In the genomic region with DNA sequence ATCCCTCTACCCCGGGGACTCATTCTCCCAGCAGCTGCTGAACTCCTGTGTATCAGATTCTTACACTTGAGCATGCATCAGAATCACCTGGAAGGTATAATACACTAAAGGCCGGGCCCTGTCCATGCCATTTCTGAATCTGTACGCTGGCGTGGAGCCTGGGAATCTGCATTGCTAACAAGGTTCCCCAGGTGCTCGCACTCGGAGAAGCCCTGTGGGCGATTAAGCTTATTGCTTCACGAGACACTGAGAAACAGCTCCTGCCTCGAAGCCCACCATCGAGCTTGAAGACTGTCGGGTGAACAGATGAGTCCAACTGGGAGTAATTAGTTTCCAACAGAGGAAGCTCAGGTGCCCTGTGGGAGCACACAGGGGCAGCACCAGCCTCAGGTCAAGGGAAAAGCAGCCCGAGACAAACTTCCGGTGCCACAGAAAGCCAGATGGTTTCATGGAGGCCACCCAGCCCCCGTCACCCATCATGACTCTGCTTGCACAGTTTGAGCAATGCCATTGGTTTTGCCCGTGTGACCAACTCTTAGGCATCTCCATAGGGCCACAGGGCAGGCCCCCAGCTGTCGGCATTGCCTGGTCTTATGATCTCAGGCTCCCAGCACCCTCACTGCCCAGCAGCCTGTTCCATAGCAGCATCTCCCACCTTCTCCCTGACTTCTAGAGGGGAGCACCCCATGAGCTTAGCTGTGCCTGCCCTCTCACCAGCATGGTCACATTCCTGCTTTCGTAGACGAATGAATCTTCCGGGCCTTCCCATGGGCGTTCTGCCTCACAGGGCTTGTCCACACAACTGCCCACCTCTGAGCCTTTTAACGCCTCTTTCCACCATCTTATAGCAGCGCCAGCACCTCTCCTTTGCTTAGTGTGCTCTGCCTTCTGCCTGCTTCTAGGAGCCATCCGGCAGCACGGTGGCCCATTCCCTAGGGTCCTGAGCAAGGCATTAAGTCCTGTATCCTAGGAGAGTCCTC, we compare ENCODE assay signal across 21 cellular contexts. TPM values are rescaled to one million over a fixed set of nuclear protein-coding genes. Genes with fewer than 3 reads are reported as not detected.
A peak's percentile ranks its signal among the peaks of the same experiment; 100 is the strongest.
DNase-seq lines count a peak whose midpoint lies in the region.
"Had no signal": no experiment of that assay in that cellular context is flagged by ENCODE, and none has a peak within 500 bp of the region (broad histone marks: within the 10 kb centered on the region; RNA-seq: fewer than 3 reads in every experiment).

No MANE protein-coding gene starts in this region.

- H3K4me2 ChIP-seq in trophoblast cell (ENCODE audit: low read length): no peak overlapping the region
- H3K4me2 ChIP-seq: KMS-11, PC-9 had no signal

- H2AK5ac ChIP-seq in trophoblast cell (ENCODE audit: low read length): no peak overlapping the region

- no peaks in the 10 kb centered on the region for H3K79me1 ChIP-seq in trophoblast cell (ENCODE audit: low read length)

- H3K27me3 ChIP-seq in trophoblast cell (ENCODE audit: insufficient read depth, low read length): no peaks in the 10 kb centered on the region

- DNase-seq in activated CD8-positive, alpha-beta memory T cell treated with anti-CD3 and anti-CD28 coated beads for 24 hours: peak; percentile 49
- DNase-seq in activated CD8-positive, alpha-beta memory T cell treated with anti-CD3 and anti-CD28 coated beads, Interleukin-2, amount 50 U/mL, for 4 hours: no peak
- DNase-seq in NCI-H69 (lab: John Stamatoyannopoulos, UW) (peak; percentile 1), mesenteric fat pad (ENCODE audit: low spot score) (peak; percentile 60), ureter (ENCODE audit: low spot score) (peak; percentile 27), islet precursor cell (no peak), GDM1 (lab: John Stamatoyannopoulos, UW) (no peak), trophoblast cell (no peak)
- DNase-seq: GOT3, NCI-H1048, NCI-H1436 treated with DMSO at 0.1 percent for 48 hours, NCI-H2081, NCI-H82, PC-9 had no signal

- H3K36me3 ChIP-seq in trophoblast cell (ENCODE audit: control insufficient read depth in 1 of 2, insufficient read depth in 2 of 2, low read length in 2 of 2): no peaks in the 10 kb centered on the region

- no peak overlapping the region for H4K91ac ChIP-seq in trophoblast cell (ENCODE audit: low read depth, low read length)

- H3K27ac ChIP-seq in trophoblast cell (ENCODE audit: low read depth, low read length): no peak overlapping the region
- H3K27ac ChIP-seq: KMS-11, PC-9 had no signal

- peaks cover 1% of the 10 kb centered on the region for H3K9me3 ChIP-seq in trophoblast cell (ENCODE audit: insufficient read depth, low read depth, low read length)

- no peaks in the 10 kb centered on the region for H3K4me1 ChIP-seq in trophoblast cell (ENCODE audit: control insufficient read depth in 1 of 2, insufficient read depth in 2 of 2, low read length in 2 of 2)

- H3K14ac ChIP-seq in trophoblast cell (ENCODE audit: low read length): no peak overlapping the region

- H4K12ac ChIP-seq in trophoblast cell (ENCODE audit: low read depth, low read length): no peak overlapping the region

- no peak overlapping the region for H3K18ac ChIP-seq in trophoblast cell (ENCODE audit: low read length)

- H2BK12ac ChIP-seq in trophoblast cell (ENCODE audit: low read length): no peak overlapping the region

- H2BK120ac ChIP-seq in trophoblast cell (ENCODE audit: insufficient read depth, low read length, poor library complexity): no peak overlapping the region

- H2BK5ac ChIP-seq in trophoblast cell (ENCODE audit: low read depth, low read length, poor library complexity): no peak overlapping the region

- WGBS in trophoblast cell (ENCODE audit: extremely low coverage, insufficient coverage, insufficient read length): no CpG with 5 or more reads among the region's 24 CpGs

- no peak overlapping the region for H3K23ac ChIP-seq in trophoblast cell (ENCODE audit: low read length)

- no peaks in the 10 kb centered on the region for H3K79me2 ChIP-seq in trophoblast cell (ENCODE audit: control insufficient read depth, insufficient read depth, low read length, poor library complexity)

- H3K9ac ChIP-seq in trophoblast cell (ENCODE audit: low read length): no peak overlapping the region
- H3K9ac ChIP-seq: KMS-11 had no signal

- H3K4ac ChIP-seq in trophoblast cell (ENCODE audit: low read depth, low read length): no peak overlapping the region

- H4K8ac ChIP-seq in trophoblast cell (ENCODE audit: low read depth, low read length): no peak overlapping the region

- no peak overlapping the region for H3K4me3 ChIP-seq in trophoblast cell (ENCODE audit: low read depth, low read length)
- H3K4me3 ChIP-seq: PC-9 had no signal

- no peak overlapping the region for H2AFZ ChIP-seq in trophoblast cell (ENCODE audit: insufficient read depth, low read length, poor library complexity)
- H2AFZ ChIP-seq: PC-9 had no signal

RNA-seq across cellular contexts. Expression of a gene that starts 10.9 kb away (rescaled TPM):
- total RNA-seq in mesenteric fat pad (4.1 TPM), ureter (not detected)
- polyA plus RNA-seq in trophoblast cell (2013): 0.37 and 0.41 TPM in 2 replicates
- total RNA-seq: A172, Daoy, HepG2, M059J, NCI-H460, PC-9 had no signal
- polyA plus RNA-seq: BJ had no signal

RNA-seq across cellular contexts. Expression of a gene that starts 22.7 kb away (rescaled TPM):
- total RNA-seq in mesenteric fat pad: 4.8 TPM
- total RNA-seq in ureter: not detected
- 0.15 TPM in 1 of 2 replicates, not detected in the other for polyA plus RNA-seq in trophoblast cell (2013)
- total RNA-seq: A172, Daoy, HepG2, M059J, NCI-H460, PC-9 had no signal
- polyA plus RNA-seq: BJ, HepG2 had no signal

RNA-seq across cellular contexts. Expression of a gene that starts 47.8 kb away (rescaled TPM):
- 6.2 TPM for total RNA-seq in mesenteric fat pad
- total RNA-seq in ureter: 12.4 TPM
- 8.6 and 8.7 TPM in 2 replicates for polyA plus RNA-seq in trophoblast cell (2013)

RNA-seq across cellular contexts. Expression of a gene that starts 55.3 kb away (rescaled TPM):
- total RNA-seq in mesenteric fat pad (86.5 TPM), ureter (81.8 TPM)
- polyA plus RNA-seq in trophoblast cell (2013): 200 and 201 TPM in 2 replicates

Comparison
In these comparisons a context has a peak if more than half of its experiments do, and no peak if none do; other contexts are left out.
1. DNase-seq: peak in activated CD8-positive, alpha-beta memory T cell treated with anti-CD3 and anti-CD28 coated beads for 24 hours (single experiment), NCI-H69 (single experiment), mesenteric fat pad (single experiment) and ureter (single experiment); none in activated CD8-positive, alpha-beta memory T cell treated with anti-CD3 and anti-CD28 coated beads, Interleukin-2, amount 50 U/mL, for 4 hours (single experiment), islet precursor cell (single experiment), GDM1 (single experiment) and trophoblast cell (0 of 2).